24 cellular contexts compared by ENCODE assay signal in genomic region chr6:134122775-134123174, GRCh38.
"Had no signal": no experiment of that assay in that cellular context is flagged by ENCODE, and none has a peak within 500 bp of the region (broad histone marks: within the 10 kb centered on the region; RNA-seq: fewer than 3 reads in every experiment).

No MANE protein-coding gene starts in this region.

- H3K4me3 ChIP-seq: left lung, lung, mucosa of descending colon, ovary, right atrium auricular region, right lobe of liver, smooth muscle cell, tibial nerve, uterus had no signal

- H3K4me3 Mint-ChIP-seq: memory B cell; naive thymus-derived CD4-positive, alpha-beta T cell; natural killer cell treated with Interleukin-12 subunit alpha and Interleukin-12 subunit beta and Interleukin-15 and Interleukin-18, amount 100 ng/mL, for 72 hours; stimulated activated memory B cell treated with anti-CD40 and anti-IgM and Interleukin-4, amounts not matched to agents 10 μg/mL and 1 μg/mL and 100 μg/mL, for 72 hours; stimulated activated naive CD8-positive, alpha-beta T cell treated with anti-CD3 and anti-CD28 coated beads, Interleukin-15, amount 100 ng/mL, for 72 hours; type B pancreatic cell had no signal

- H3K27me3 Mint-ChIP-seq: progenitor cell of endocrine pancreas; stimulated activated memory B cell treated with anti-CD40 and anti-IgM and Interleukin-4, amounts not matched to agents 10 μg/mL and 1 μg/mL and 100 μg/mL, for 72 hours; stimulated activated naive CD8-positive, alpha-beta T cell treated with anti-CD3 and anti-CD28 coated beads, Interleukin-15, amount 100 ng/mL, for 72 hours; type B pancreatic cell had no signal

- H3K27ac Mint-ChIP-seq: memory B cell; naive thymus-derived CD4-positive, alpha-beta T cell; natural killer cell treated with Interleukin-12 subunit alpha and Interleukin-12 subunit beta and Interleukin-15 and Interleukin-18, amount 100 ng/mL, for 72 hours; progenitor cell of endocrine pancreas; stimulated activated memory B cell treated with anti-CD40 and anti-IgM and Interleukin-4, amounts not matched to agents 10 μg/mL and 1 μg/mL and 100 μg/mL, for 72 hours; stimulated activated naive CD8-positive, alpha-beta T cell treated with anti-CD3 and anti-CD28 coated beads, Interleukin-15, amount 100 ng/mL, for 72 hours; type B pancreatic cell had no signal

- DNase-seq: kidney; left colon; left lung; mucosa of descending colon; naive thymus-derived CD4-positive, alpha-beta T cell; ovary; right lobe of liver; stimulated activated CD4-positive, alpha-beta T cell treated with anti-CD3 and anti-CD28 coated beads, Interleukin-1b, Interleukin-23, amount 100 ng/mL, for 48 hours; stimulated activated CD4-positive, alpha-beta T cell treated with anti-CD3 and anti-CD28 coated beads, Interleukin-2, amount 100 ng/mL, for 48 hours; stimulated activated CD4-positive, alpha-beta T cell treated with anti-CD3 and anti-CD28 coated beads, Interleukin-4, amount 100 ng/mL, for 4 hours; stimulated activated CD8-positive, alpha-beta memory T cell treated with anti-CD3 and anti-CD28 coated beads, Interleukin-4, amount 100 ng/mL, for 48 hours; stimulated activated naive CD4-positive, alpha-beta T cell treated with Interleukin-2 at 50 U/mL for 16 hours; stimulated activated naive CD8-positive, alpha-beta T cell treated with anti-CD3 and anti-CD28 coated beads, Interleukin-15, amount 100 ng/mL, for 72 hours; substantia nigra; uterus had no signal

- H3K36me3 ChIP-seq: left lung, ovary, right atrium auricular region, right lobe of liver, tibial nerve, uterus had no signal

- H3K4me1 Mint-ChIP-seq: memory B cell; stimulated activated memory B cell treated with anti-CD40 and anti-IgM and Interleukin-4, amounts not matched to agents 10 μg/mL and 1 μg/mL and 100 μg/mL, for 72 hours had no signal

- H3K27me3 ChIP-seq: left lung, ovary, right atrium auricular region, right lobe of liver, tibial nerve, uterus had no signal

- H3K4me1 ChIP-seq: left lung, right atrium auricular region, right lobe of liver, uterus had no signal

- ATAC-seq: natural killer cell treated with Interleukin-12 subunit alpha and Interleukin-12 subunit beta and Interleukin-15 and Interleukin-18, amount 100 ng/mL, for 72 hours; stimulated activated memory B cell treated with anti-CD40 and anti-IgM and Interleukin-4, amounts not matched to agents 10 μg/mL and 1 μg/mL and 100 μg/mL, for 72 hours had no signal

- H3K27ac ChIP-seq: left lung, ovary, right atrium auricular region, right lobe of liver, tibial nerve, uterus had no signal

- H3K9me3 ChIP-seq: left lung, mucosa of descending colon, ovary, right atrium auricular region, right lobe of liver, tibial nerve, uterus had no signal

- H3K36me3 Mint-ChIP-seq: memory B cell; naive thymus-derived CD4-positive, alpha-beta T cell; natural killer cell treated with Interleukin-12 subunit alpha and Interleukin-12 subunit beta and Interleukin-15 and Interleukin-18, amount 100 ng/mL, for 72 hours; stimulated activated memory B cell treated with anti-CD40 and anti-IgM and Interleukin-4, amounts not matched to agents 10 μg/mL and 1 μg/mL and 100 μg/mL, for 72 hours; type B pancreatic cell had no signal

- H3K9me3 Mint-ChIP-seq: natural killer cell treated with Interleukin-12 subunit alpha and Interleukin-12 subunit beta and Interleukin-15 and Interleukin-18, amount 100 ng/mL, for 72 hours; stimulated activated naive CD8-positive, alpha-beta T cell treated with anti-CD3 and anti-CD28 coated beads, Interleukin-15, amount 100 ng/mL, for 72 hours; type B pancreatic cell had no signal
